23 cellular contexts compared by ENCODE assay signal in the genomic region with DNA sequence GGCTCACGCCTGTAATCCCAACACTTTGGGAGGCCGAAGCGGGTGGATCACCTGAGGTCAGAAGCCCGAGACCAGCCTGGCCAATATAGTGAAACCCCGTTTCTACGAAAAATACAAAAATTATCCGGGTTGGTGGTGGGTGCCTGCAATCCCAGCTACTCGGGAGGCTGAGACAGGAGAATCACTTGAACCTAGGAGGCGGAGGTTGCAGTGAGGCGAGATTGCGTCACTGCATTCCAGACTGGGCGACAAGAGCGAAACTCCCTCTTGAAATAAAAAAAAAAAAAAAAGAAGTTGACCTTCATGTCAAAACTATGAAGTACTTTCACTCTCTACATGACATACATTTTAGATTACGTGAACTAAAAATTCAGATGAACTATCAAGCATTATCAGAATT.
"Had no signal": no experiment of that assay in that cellular context is flagged by ENCODE, and none has a peak within 500 bp of the region (broad histone marks: within the 10 kb centered on the region; RNA-seq: fewer than 3 reads in every experiment).

No MANE protein-coding gene starts in this region.

- H3K9me3 ChIP-seq: esophagus squamous epithelium, gastrocnemius medialis, heart left ventricle, left lung, lower lobe of right lung had no signal

- H3K27me3 ChIP-seq: dorsolateral prefrontal cortex, esophagus squamous epithelium, gastrocnemius medialis, heart left ventricle, left lung had no signal

- FAIRE-seq: colon, endothelial cell of umbilical vein, islet of Langerhans, keratinocyte had no signal

- ATAC-seq: esophagus mucosa; gastrocnemius medialis; heart left ventricle; left cardiac atrium; left lung; left ventricle myocardium superior; lower lobe of right lung; naive thymus-derived CD4-positive, alpha-beta T cell had no signal

- DNase-seq: dermis blood vessel endothelial cell; dorsolateral prefrontal cortex; effector CD4-positive, alpha-beta T cell; effector memory CD4-positive, alpha-beta T cell; esophagus squamous epithelium; foreskin fibroblast; foreskin melanocyte; gastrocnemius medialis; heart left ventricle; hippocampal formation; left cardiac atrium; left ventricle myocardium superior; lower lobe of right lung; mesenchymal stem cell; midbrain; naive thymus-derived CD4-positive, alpha-beta T cell had no signal

- H3K36me3 ChIP-seq: esophagus squamous epithelium, gastrocnemius medialis, heart left ventricle, left lung, lower lobe of right lung had no signal

- H3K4me3 ChIP-seq: coronary artery, dorsolateral prefrontal cortex, esophagus squamous epithelium, gastrocnemius medialis, heart left ventricle, left lung, lower lobe of right lung had no signal

- H3K27ac ChIP-seq: coronary artery, dorsolateral prefrontal cortex, esophagus squamous epithelium, gastrocnemius medialis, heart left ventricle, left lung, lower lobe of right lung had no signal

- H3K4me1 ChIP-seq: esophagus squamous epithelium, gastrocnemius medialis, heart left ventricle, left lung, lower lobe of right lung had no signal
